In the genomic region with DNA sequence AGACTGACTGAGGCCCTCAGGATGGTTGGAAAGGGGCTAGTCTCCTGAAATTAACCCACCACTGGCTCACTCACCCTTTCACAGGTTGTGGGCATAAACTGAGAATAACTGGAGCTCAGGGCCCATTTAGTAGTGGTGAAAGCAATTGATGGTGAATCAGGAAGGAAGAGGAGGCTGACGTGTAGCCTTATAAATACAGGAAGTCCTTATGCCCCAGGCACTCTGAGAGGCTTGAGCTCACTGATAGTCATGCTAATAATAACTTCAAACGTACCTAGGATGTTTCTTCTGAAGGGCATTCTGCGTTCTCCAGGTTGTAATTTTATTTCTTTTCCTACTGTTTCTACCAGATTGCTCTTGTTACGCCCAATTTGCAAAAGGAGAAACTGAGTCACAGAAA, we compare ENCODE assay signal across 16 cellular contexts.
A peak's percentile ranks its signal among the peaks of the same experiment; 100 is the strongest.
DNase-seq lines count a peak whose midpoint lies in the region; ATAC-seq and TF ChIP-seq lines count a peak whose summit lies in the region.
"Had no signal": no experiment of that assay in that cellular context is flagged by ENCODE, and none has a peak within 500 bp of the region (broad histone marks: within the 10 kb centered on the region; RNA-seq: fewer than 3 reads in every experiment).

No MANE protein-coding gene starts in this region.

- TF ChIP-seq CTCF in foreskin keratinocyte (conservative IDR thresholded peaks at IDR 0.05) (no peak), esophagus muscularis mucosa (IDR thresholded peaks at IDR 0.05) (no peak)

- peak; percentile 97 for ATAC-seq in foreskin keratinocyte
- ATAC-seq: esophagus mucosa had no signal

- WGBS in esophagus muscularis mucosa, result 46% methylated on average over 4 of the region's 4 CpGs

- H3K36me3 ChIP-seq in esophagus muscularis mucosa, result no peaks in the 10 kb centered on the region

- H3K4me1 ChIP-seq in foreskin keratinocyte (peaks cover 7% of the 10 kb centered on the region), esophagus muscularis mucosa (no peaks in the 10 kb centered on the region)

- no peak overlapping the region for H3K27ac ChIP-seq in foreskin keratinocyte
- no peak overlapping the region for H3K27ac ChIP-seq in esophagus muscularis mucosa (replicated peaks in 1 of 4)
- H3K27ac ChIP-seq: C4-2B, coronary artery, HL-60, VCaP had no signal

- intact Hi-C loops in esophagus muscularis mucosa (cut with DNase I), result no loop called here

- H3K27me3 ChIP-seq in foreskin keratinocyte, result peaks cover 7% of the 10 kb centered on the region
- H3K27me3 ChIP-seq in esophagus muscularis mucosa, result no peaks in the 10 kb centered on the region

- no peak for TF ChIP-seq EP300 in esophagus muscularis mucosa (IDR thresholded peaks at IDR 0.05)

- DNase-seq in CD1c-positive myeloid dendritic cell (ENCODE audit: extremely low spot score) (peak; percentile 13), EH (ENCODE audit: low read depth) (peak; percentile 82), NCI-H69 (lab: John Stamatoyannopoulos, UW) (peak; percentile 57), foreskin keratinocyte (peak; percentile 52 to 83), esophagus muscularis mucosa (ENCODE audit: extremely low spot score) (no peak), NCI-H2196 (lab: John Stamatoyannopoulos, UW; ENCODE audit: unreplicated experiment) (no peak)
- no peak for DNase-seq in activated T-cell treated with anti-CD3 and anti-CD28 coated beads, Interleukin-2, amount 50 U/mL, for 48 hours
- DNase-seq: activated effector memory CD4-positive, alpha-beta T cell treated with anti-CD3 and anti-CD28 coated beads, Interleukin-2, amount 50 U/mL, for 16 hours; anterior cingulate cortex; hippocampal formation; posterior cingulate gyrus had no signal

- H3K9me3 ChIP-seq in esophagus muscularis mucosa, result no peaks in the 10 kb centered on the region

- no peak for TF ChIP-seq POLR2A in esophagus muscularis mucosa (IDR thresholded peaks at IDR 0.05; ENCODE audit: low read depth)

- H3K4me3 ChIP-seq in esophagus muscularis mucosa, result no peak overlapping the region
- H3K4me3 ChIP-seq: coronary artery had no signal

Comparison
In these comparisons a context has a peak if more than half of its experiments do, and no peak if none do; other contexts are left out.
1. DNase-seq: peak in CD1c-positive myeloid dendritic cell (single experiment), EH (single experiment), NCI-H69 (single experiment) and foreskin keratinocyte (2 of 2); none in activated T-cell treated with anti-CD3 and anti-CD28 coated beads, Interleukin-2, amount 50 U/mL, for 48 hours (0 of 2), esophagus muscularis mucosa (single experiment) and NCI-H2196 (single experiment).